In genomic region chr3:122795674-122795969, GRCh38 we compare ENCODE assay signal across 8 cellular contexts. TPM values are rescaled to one million over a fixed set of nuclear protein-coding genes. Genes with fewer than 3 reads are reported as not detected.
DNase-seq lines count a peak whose midpoint lies in the region; ATAC-seq, FAIRE-seq and TF ChIP-seq lines count a peak whose summit lies in the region.

No MANE protein-coding gene starts in this region.

- H3K27me3 ChIP-seq in lung (ENCODE audit: control insufficient read depth, insufficient read depth) = no peaks in the 10 kb centered on the region
- H3K27me3 ChIP-seq in upper lobe of right lung = no peaks in the 10 kb centered on the region

- peaks cover 39% of the 10 kb centered on the region for H3K4me1 Mint-ChIP-seq in activated naive CD4-positive, alpha-beta T cell treated with anti-CD3 and anti-CD28 coated beads, Interleukin-2, amount 10 ng/mL, durations not matched to agents 7 days and 5 days
- peaks cover 21% of the 10 kb centered on the region for H3K4me1 Mint-ChIP-seq in brain

- CTCF ChIA-PET in activated naive CD4-positive, alpha-beta T cell treated with anti-CD3 and anti-CD28 coated beads, Interleukin-2, amount 10 ng/mL, durations not matched to agents 7 days and 5 days (lab: Charles Lee) = no interaction called here

- no peak overlapping the region for H3K27ac Mint-ChIP-seq in activated naive CD4-positive, alpha-beta T cell treated with anti-CD3 and anti-CD28 coated beads, Interleukin-2, amount 10 ng/mL, durations not matched to agents 7 days and 5 days
- peak overlapping the region; percentile 9 to 76 (median 13) for H3K27ac Mint-ChIP-seq in brain

- peak; percentile 31 for DNase-seq in activated naive CD4-positive, alpha-beta T cell treated with anti-CD3 and anti-CD28 coated beads, Interleukin-2, amount 10 ng/mL, durations not matched to agents 7 days and 5 days
- no peak for DNase-seq in activated naive CD4-positive, alpha-beta T cell treated with Interleukin-2 at 50 U/mL for 16 hours
- DNase-seq in lung (ENCODE audit: low spot score) (no peak), upper lobe of right lung (no peak), dermis blood vessel endothelial cell (no peak), RCC 7860 (ENCODE audit: low spot score) (no peak)

- H3K4me3 ChIP-seq in lung = peak overlapping the region; percentile 62
- peak overlapping the region; percentile 80 for H3K4me3 ChIP-seq in upper lobe of right lung

- WGBS in lung, 2 donors = 16 to 23% methylated on average over 10 of the region's 10 CpGs

- no peak for FAIRE-seq in RCC 7860 (lab: Jason Lieb, UNC)

- TF ChIP-seq CTCF in brain (conservative IDR thresholded peaks at IDR 0.05) (no peak), lung (IDR thresholded peaks at IDR 0.05; ENCODE audit: control extremely low read depth, extremely low read depth) (no peak), upper lobe of right lung (IDR thresholded peaks at IDR 0.05) (no peak)

- H3K36me3 ChIP-seq in lung (ENCODE audit: control insufficient read depth in 2 of 2, insufficient read depth in 2 of 2, low read length in 2 of 2) = no peaks in the 10 kb centered on the region
- no peaks in the 10 kb centered on the region for H3K36me3 ChIP-seq in upper lobe of right lung

- H3K9me3 Mint-ChIP-seq in activated naive CD4-positive, alpha-beta T cell treated with anti-CD3 and anti-CD28 coated beads, Interleukin-2, amount 10 ng/mL, durations not matched to agents 7 days and 5 days = no peaks in the 10 kb centered on the region
- no peaks in the 10 kb centered on the region for H3K9me3 Mint-ChIP-seq in brain

- ATAC-seq in lung (ENCODE audit: insufficient read depth, low FRiP score) (no peak), upper lobe of right lung (no peak), HG02798 (IDR thresholded peaks at IDR 0.05; ENCODE audit: poor library complexity, unreplicated experiment) (no peak)

- peaks cover 6% of the 10 kb centered on the region for H3K36me3 Mint-ChIP-seq in activated naive CD4-positive, alpha-beta T cell treated with anti-CD3 and anti-CD28 coated beads, Interleukin-2, amount 10 ng/mL, durations not matched to agents 7 days and 5 days
- peaks cover 4% of the 10 kb centered on the region for H3K36me3 Mint-ChIP-seq in brain

- H3K4me1 ChIP-seq in lung (ENCODE audit: control insufficient read depth in 2 of 2, insufficient read depth in 2 of 2, low read length in 2 of 2) (peaks cover 2 to 16% of the 10 kb centered on the region in 2 donors), upper lobe of right lung (peaks cover 16% of the 10 kb centered on the region)

- H3K27ac ChIP-seq in lung (ENCODE audit: low read depth in 1 of 2, low read length in 1 of 2) (peak overlapping the region; percentile 97 to 100), upper lobe of right lung (peak overlapping the region; percentile 93)

- H3K27me3 Mint-ChIP-seq in activated naive CD4-positive, alpha-beta T cell treated with anti-CD3 and anti-CD28 coated beads, Interleukin-2, amount 10 ng/mL, durations not matched to agents 7 days and 5 days = no peaks in the 10 kb centered on the region
- H3K27me3 Mint-ChIP-seq in brain = peaks cover 4% of the 10 kb centered on the region

- H3K9me3 ChIP-seq in lung (ENCODE audit: control insufficient read depth in 2 of 2, insufficient read depth in 1 of 2, low read length in 1 of 2) (no peaks in the 10 kb centered on the region), upper lobe of right lung (no peaks in the 10 kb centered on the region)

- intact Hi-C loops in upper lobe of right lung (cut with DNase I) = no loop called here

- peak overlapping the region; percentile 40 for H3K4me3 Mint-ChIP-seq in activated naive CD4-positive, alpha-beta T cell treated with anti-CD3 and anti-CD28 coated beads, Interleukin-2, amount 10 ng/mL, durations not matched to agents 7 days and 5 days
- H3K4me3 Mint-ChIP-seq in brain = peak overlapping the region in 4 of 5 experiments; percentile 82 to 88 (median 86)

RNA-seq across cellular contexts. Expression of gene SLC49A4, which starts 0.8 kb away (rescaled TPM):
- polyA plus RNA-seq in brain (ENCODE audit: insufficient read depth, low read depth, low replicate concordance) (8.2 TPM), lung (1 to 10 TPM; 3.9 to 7.3 TPM)
- total RNA-seq in lung (10 to 100 TPM; 12.5 to 24.4 TPM), upper lobe of right lung (14.2 TPM), dermis blood vessel endothelial cell (15.3 and 18.7 TPM in 2 replicates)

RNA-seq across cellular contexts. Expression of gene HSPBAP1, which starts 2.0 kb away (rescaled TPM):
- polyA plus RNA-seq in brain (ENCODE audit: insufficient read depth, low read depth, low replicate concordance) (5.3 TPM), lung (10 to 100 TPM in 1 of 2 donors, 1 to 10 TPM in 1; 8.4 to 15.9 TPM)
- total RNA-seq in lung (10 to 100 TPM; 10.5 to 11.6 TPM), upper lobe of right lung (15.1 TPM), dermis blood vessel endothelial cell (6.3 and 13.4 TPM in 2 replicates)
